ENCODE assay signal across 7 cellular contexts in the genomic region with DNA sequence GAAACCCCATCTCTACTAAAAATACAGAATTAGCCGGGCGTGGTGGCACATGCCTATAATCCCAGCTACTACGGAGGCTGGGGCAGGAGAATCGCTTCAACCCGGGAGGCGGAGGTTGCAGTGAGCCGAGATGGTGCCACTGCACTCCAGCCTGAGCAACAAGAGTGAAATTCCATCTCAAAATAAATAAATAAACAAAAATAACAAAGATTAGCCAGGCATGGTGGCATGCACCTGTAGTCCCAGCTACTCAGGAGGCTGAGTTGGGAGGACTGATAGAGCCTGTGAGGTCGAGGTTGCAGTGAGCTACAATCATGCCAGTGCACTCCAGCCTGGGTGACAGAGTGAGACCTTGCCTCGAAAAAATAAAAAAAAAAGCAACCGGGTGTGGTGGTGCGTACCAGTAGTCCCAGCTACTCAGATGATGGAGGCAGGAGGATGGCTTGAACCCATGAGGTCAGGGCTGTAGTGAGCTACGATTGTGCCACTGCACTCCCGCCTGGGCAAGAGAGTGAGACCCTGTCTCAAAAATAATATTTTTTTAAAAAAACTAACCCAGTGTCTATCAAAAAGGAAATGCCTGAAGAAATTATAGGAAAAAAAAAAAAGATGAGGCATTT. TPM values are rescaled to one million over a fixed set of nuclear protein-coding genes. Genes with fewer than 3 reads are reported as not detected.
A peak's percentile ranks its signal among the peaks of the same experiment; 100 is the strongest.
DNase-seq lines count a peak whose midpoint lies in the region; ATAC-seq and TF ChIP-seq lines count a peak whose summit lies in the region.
"Not testable (repeated sequence)": the region's sequence is repeated elsewhere in the genome, so short reads cannot be mapped to it uniquely, and the experiment has no call there.

No MANE protein-coding gene starts in this region.

- not testable (repeated sequence) for H3K9ac ChIP-seq in SU-DHL-6 (ENCODE audit: low read length)

- peaks cover 55% of the 10 kb centered on the region for H3F3A ChIP-seq in SU-DHL-6 (ENCODE audit: insufficient read depth)

- not testable (repeated sequence) for H3K4me3 ChIP-seq in HEK293 (ENCODE audit: low read depth, low read length); SU-DHL-6 (ENCODE audit: insufficient read depth, low read length, poor library complexity, severe bottlenecking); left ventricle myocardium inferior; thymus (ENCODE audit: low read length)

- not testable (repeated sequence) for H3K27me3 ChIP-seq in SU-DHL-6 (ENCODE audit: low read length); left ventricle myocardium inferior (ENCODE audit: low read depth); thymus (ENCODE audit: control insufficient read depth, insufficient read depth)

- not testable (repeated sequence) for H3K36me3 ChIP-seq in HEK293 (ENCODE audit: control insufficient read depth in 2 of 2, insufficient read depth in 1 of 2, low read length in 2 of 2); SU-DHL-6 (ENCODE audit: low read length); left ventricle myocardium inferior; thymus (ENCODE audit: control insufficient read depth, insufficient read depth)

- not testable (repeated sequence) for H3K4me3 Mint-ChIP-seq in activated CD8-positive, alpha-beta T cell treated with anti-CD3 and anti-CD28 coated beads for 36 hours; activated naive CD8-positive, alpha-beta T cell; natural killer cell treated with Interleukin-12 subunit alpha and Interleukin-12 subunit beta and Interleukin-15 and Interleukin-18, amount 100 ng/mL, for 72 hours

- POLR2A ChIA-PET in HEK293 (lab: Yijun Ruan, JAX): not testable (repeated sequence)
- POLR2A ChIA-PET in activated CD8-positive, alpha-beta T cell treated with anti-CD3 and anti-CD28 coated beads for 36 hours (lab: Charles Lee): interaction anchor here (1.1 to 6.6 kb wide), 2 partner anchors 12 to 15 kb away, joined by 4 to 55 read pairs; a partner anchor contains a TSS

- 95% methylated on average over 13 of the region's 13 CpGs for WGBS in thymus

- H4K20me1 ChIP-seq in SU-DHL-6 (ENCODE audit: low read depth, low read length): not testable (repeated sequence)

- CTCF ChIA-PET in HEK293 (lab: Yijun Ruan, JAX): interaction anchor here (0.6 to 1.7 kb wide), 3 partner anchors 12 to 181 kb away, joined by 3 to 5 read pairs (median 3); a partner anchor contains a TSS
- CTCF ChIA-PET in activated CD8-positive, alpha-beta T cell treated with anti-CD3 and anti-CD28 coated beads for 36 hours (lab: Charles Lee): interaction anchor here (13.0 kb wide), 1 partner anchor 10 kb away, joined by 125 read pairs; a partner anchor contains a TSS

- not testable (repeated sequence) for H3K27me3 Mint-ChIP-seq in activated CD8-positive, alpha-beta T cell treated with anti-CD3 and anti-CD28 coated beads for 36 hours; activated naive CD8-positive, alpha-beta T cell; natural killer cell treated with Interleukin-12 subunit alpha and Interleukin-12 subunit beta and Interleukin-15 and Interleukin-18, amount 100 ng/mL, for 72 hours

- TF ChIP-seq CTCF in HEK293 (tag by site-specific recombination; IDR thresholded peaks at IDR 0.05); SU-DHL-6 (IDR thresholded peaks at IDR 0.05; ENCODE audit: insufficient read depth, low read length, poor library complexity, severe bottlenecking); activated CD8-positive, alpha-beta T cell treated with anti-CD3 and anti-CD28 coated beads for 36 hours (IDR thresholded peaks at IDR 0.05); left ventricle myocardium inferior (IDR thresholded peaks at IDR 0.05; ENCODE audit: borderline replicate concordance): not testable (repeated sequence)

- peaks cover 26% of the 10 kb centered on the region for H3K36me3 Mint-ChIP-seq in activated CD8-positive, alpha-beta T cell treated with anti-CD3 and anti-CD28 coated beads for 36 hours (ENCODE audit: low read depth)
- H3K36me3 Mint-ChIP-seq in activated naive CD8-positive, alpha-beta T cell: not testable (repeated sequence)
- H3K36me3 Mint-ChIP-seq in natural killer cell treated with Interleukin-12 subunit alpha and Interleukin-12 subunit beta and Interleukin-15 and Interleukin-18, amount 100 ng/mL, for 72 hours: peaks cover 19% of the 10 kb centered on the region

- peak overlapping the region; percentile 90 for H3K27ac Mint-ChIP-seq in activated CD8-positive, alpha-beta T cell treated with anti-CD3 and anti-CD28 coated beads for 36 hours
- H3K27ac Mint-ChIP-seq in activated naive CD8-positive, alpha-beta T cell: peak overlapping the region; percentile 97
- peak overlapping the region; percentile 100 for H3K27ac Mint-ChIP-seq in natural killer cell treated with Interleukin-12 subunit alpha and Interleukin-12 subunit beta and Interleukin-15 and Interleukin-18, amount 100 ng/mL, for 72 hours

- not testable (repeated sequence) for H3K9me3 ChIP-seq in HEK293 (ENCODE audit: control insufficient read depth, insufficient read depth, low read depth, low read length); SU-DHL-6 (ENCODE audit: insufficient read depth, low read length); left ventricle myocardium inferior (replicated peaks); thymus (ENCODE audit: control insufficient read depth)

- H3K4me1 ChIP-seq in HEK293 (ENCODE audit: control insufficient read depth, insufficient read depth, low read length) (peaks cover 18% of the 10 kb centered on the region; the same call in 1 of the 2 replicates), left ventricle myocardium inferior (peaks cover 68% of the 10 kb centered on the region), thymus (ENCODE audit: control insufficient read depth, insufficient read depth, low read length) (peaks cover 14% of the 10 kb centered on the region)

- ATAC-seq in activated CD8-positive, alpha-beta T cell treated with anti-CD3 and anti-CD28 coated beads for 36 hours; natural killer cell treated with Interleukin-12 subunit alpha and Interleukin-12 subunit beta and Interleukin-15 and Interleukin-18, amount 100 ng/mL, for 72 hours: not testable (repeated sequence)

- intact Hi-C loops in activated CD8-positive, alpha-beta T cell treated with anti-CD3 and anti-CD28 coated beads for 36 hours (cut with micrococcal nuclease); left ventricle myocardium inferior (cut with micrococcal nuclease): not testable (repeated sequence)

- DNase-seq in activated CD8-positive, alpha-beta T cell treated with anti-CD3 and anti-CD28 coated beads for 36 hours; left ventricle myocardium inferior; natural killer cell treated with Interleukin-12 subunit alpha and Interleukin-12 subunit beta and Interleukin-15 and Interleukin-18, amount 100 ng/mL, for 72 hours (ENCODE audit: low spot score): not testable (repeated sequence)

- peaks cover 74% of the 10 kb centered on the region for H3K4me1 Mint-ChIP-seq in activated CD8-positive, alpha-beta T cell treated with anti-CD3 and anti-CD28 coated beads for 36 hours (ENCODE audit: low read depth)
- H3K4me1 Mint-ChIP-seq in activated naive CD8-positive, alpha-beta T cell (ENCODE audit: low read depth): peaks cover 75% of the 10 kb centered on the region
- H3K4me1 Mint-ChIP-seq in natural killer cell treated with Interleukin-12 subunit alpha and Interleukin-12 subunit beta and Interleukin-15 and Interleukin-18, amount 100 ng/mL, for 72 hours (ENCODE audit: low read depth in 2 of 2): peaks cover 62 to 69% of the 10 kb centered on the region in 2 donors

- peak overlapping the region; percentile 13 for H3K4me2 ChIP-seq in SU-DHL-6 (ENCODE audit: low read depth, low read length, poor library complexity, severe bottlenecking)

- H3K79me2 ChIP-seq in SU-DHL-6 (ENCODE audit: insufficient read depth, low read length): peaks cover 93% of the 10 kb centered on the region

- H3K9me3 Mint-ChIP-seq in activated CD8-positive, alpha-beta T cell treated with anti-CD3 and anti-CD28 coated beads for 36 hours; activated naive CD8-positive, alpha-beta T cell (ENCODE audit: low read depth); natural killer cell treated with Interleukin-12 subunit alpha and Interleukin-12 subunit beta and Interleukin-15 and Interleukin-18, amount 100 ng/mL, for 72 hours: not testable (repeated sequence)

- not testable (repeated sequence) for H3K9me2 ChIP-seq in SU-DHL-6 (replicated peaks; ENCODE audit: insufficient read depth, low read length)

- H2AFZ ChIP-seq in SU-DHL-6 (ENCODE audit: low read depth, low read length, severe bottlenecking): not testable (repeated sequence)

- H3K27ac ChIP-seq in HEK293 (ENCODE audit: extremely low read depth, low read depth, low read length): not testable (repeated sequence)
- peak overlapping the region; percentile 55 for H3K27ac ChIP-seq in SU-DHL-6 (ENCODE audit: low read depth, low read length)
- peak overlapping the region; percentile 92 for H3K27ac ChIP-seq in left ventricle myocardium inferior (replicated peaks)
- peak overlapping the region; percentile 25 for H3K27ac ChIP-seq in thymus (ENCODE audit: low read depth)

TF ChIP-seq in HEK293, 187 proteins besides CTCF, POLR2A, EP300 and RAD21:
- TF ChIP-seq ZNF121 (tag by site-specific recombination; IDR thresholded peaks at IDR 0.05) (peak; percentile 37; the same call in 1 of the 2 replicates), ZNF600 (tag by site-specific recombination; IDR thresholded peaks at IDR 0.05) (peak; percentile 50; the same call in 1 of the 2 replicates)

RNA-seq across cellular contexts. Expression of a gene that starts 12.0 kb away (rescaled TPM):
- total RNA-seq in activated CD8-positive, alpha-beta T cell treated with anti-CD3 and anti-CD28 coated beads for 36 hours: 10 to 100 TPM; 62.3 to 67.8 TPM
- 25.6 TPM for total RNA-seq in left ventricle myocardium inferior
- 100 to 1,000 TPM; 114 to 136 TPM for total RNA-seq in natural killer cell treated with Interleukin-12 subunit alpha and Interleukin-12 subunit beta and Interleukin-15 and Interleukin-18, amount 100 ng/mL, for 72 hours
- 69.4 TPM for polyA plus RNA-seq in thymus

RNA-seq across cellular contexts. Expression of a gene that starts 42.4 kb away (rescaled TPM):
- 10 to 100 TPM; 21.7 to 24.4 TPM for total RNA-seq in activated CD8-positive, alpha-beta T cell treated with anti-CD3 and anti-CD28 coated beads for 36 hours
- 23.9 TPM for total RNA-seq in left ventricle myocardium inferior
- total RNA-seq in natural killer cell treated with Interleukin-12 subunit alpha and Interleukin-12 subunit beta and Interleukin-15 and Interleukin-18, amount 100 ng/mL, for 72 hours: 10 to 100 TPM; 62.4 to 73.2 TPM
- 46.4 TPM for polyA plus RNA-seq in thymus
